ENCODE assay signal across 17 cellular contexts in genomic region chr13:25943081-25943480, GRCh38.
"Had no signal": no experiment of that assay in that cellular context is flagged by ENCODE, and none has a peak within 500 bp of the region (broad histone marks: within the 10 kb centered on the region; RNA-seq: fewer than 3 reads in every experiment).

No MANE protein-coding gene starts in this region.

- DNase-seq: activated CD4-positive, alpha-beta T cell treated with anti-CD3 and anti-CD28 coated beads for 4 hours; activated CD4-positive, alpha-beta T cell treated with anti-CD3 and anti-CD28 coated beads, Interleukin-2, amount 50 U/mL, for 4 hours; activated CD4-positive, CD25-positive, alpha-beta regulatory T cell; activated effector memory CD4-positive, alpha-beta T cell treated with Interleukin-2 at 50 U/mL for 16 hours; activated naive CD4-positive, alpha-beta T cell treated with Interleukin-2 at 50 U/mL for 16 hours; activated T-cell treated with anti-CD3 and anti-CD28 coated beads for 4 hours; anterior cingulate cortex; gastrocnemius medialis; islet precursor cell; left ventricle myocardium inferior; mucosa of descending colon; posterior cingulate gyrus; right lobe of liver; stimulated activated CD4-positive, alpha-beta T cell treated with anti-CD3 and anti-CD28 coated beads, Interleukin-2, amount 100 ng/mL, for 48 hours; stimulated activated naive CD4-positive, alpha-beta T cell treated with Interleukin-2 at 50 U/mL for 16 hours; testis; transverse colon had no signal
